ENCODE assay signal across 29 cellular contexts in the genomic region with DNA sequence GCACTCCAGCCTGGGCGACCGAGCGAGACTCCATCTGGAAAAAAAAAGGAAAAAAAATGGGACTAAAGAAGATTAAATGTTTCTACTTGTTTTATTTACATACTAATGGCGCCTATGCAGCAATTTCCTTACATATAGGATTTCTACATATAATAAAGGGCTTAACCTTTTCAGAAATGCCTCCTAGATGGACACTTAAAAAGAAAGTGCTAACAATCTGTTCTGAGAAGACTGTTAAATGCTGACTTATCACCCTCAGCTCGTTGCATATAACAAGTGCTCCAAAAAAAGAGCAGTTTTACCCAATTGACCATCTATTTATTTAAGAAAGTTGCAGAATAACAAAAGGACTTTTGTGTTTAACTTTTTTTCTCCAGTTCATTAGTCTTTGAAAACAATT.
"Had no signal": no experiment of that assay in that cellular context is flagged by ENCODE, and none has a peak within 500 bp of the region (broad histone marks: within the 10 kb centered on the region; RNA-seq: fewer than 3 reads in every experiment).

No MANE protein-coding gene starts in this region.

- H3K9ac ChIP-seq: parathyroid adenoma had no signal

- H3K79me2 ChIP-seq: parathyroid adenoma had no signal

- H3K27ac ChIP-seq: neutrophil, ovary, parathyroid adenoma, psoas muscle, right lobe of liver, sigmoid colon, spleen, suprapubic skin, testis, tibial nerve, upper lobe of left lung, vagina had no signal

- H3K9me3 ChIP-seq: neutrophil, ovary, psoas muscle, right lobe of liver, sigmoid colon, spleen, suprapubic skin, testis, tibial nerve, upper lobe of left lung, vagina had no signal

- H3K4me3 ChIP-seq: ovary, psoas muscle, right lobe of liver, sigmoid colon, smooth muscle cell, spleen, suprapubic skin, testis, tibial nerve, upper lobe of left lung, vagina had no signal

- DNase-seq: naive thymus-derived CD8-positive, alpha-beta T cell; nephron progenitor cell; nucleus accumbens; ovary; posterior cingulate gyrus; psoas muscle; right cardiac atrium; right lobe of liver; sigmoid colon; spleen; stimulated activated CD4-positive, alpha-beta T cell treated with anti-CD3 and anti-CD28 coated beads, Interleukin-12 subunit alpha, Interleukin-12 subunit beta, amount 100 ng/mL, for 4 hours; stimulated activated CD4-positive, alpha-beta T cell treated with anti-CD3 and anti-CD28 coated beads, Interleukin-1b, Interleukin-23, amount 100 ng/mL, for 48 hours; stimulated activated CD4-positive, alpha-beta T cell treated with anti-CD3 and anti-CD28 coated beads, Interleukin-4, amount 100 ng/mL, for 1 hour; stimulated activated CD4-positive, alpha-beta T cell treated with anti-CD3 and anti-CD28 coated beads, Interleukin-4, amount 100 ng/mL, for 4 hours; stimulated activated CD8-positive, alpha-beta memory T cell treated with anti-CD3 and anti-CD28 coated beads, Interleukin-4, amount 100 ng/mL, for 48 hours; stimulated activated naive CD4-positive, alpha-beta T cell; stimulated activated naive CD8-positive, alpha-beta T cell treated with anti-CD3 and anti-CD28 coated beads, Interleukin-15, amount 100 ng/mL, for 72 hours; stimulated activated naive CD8-positive, alpha-beta T cell treated with anti-CD3 and anti-CD28 coated beads, Interleukin-15, Interleukin-2, amounts not matched to agents 100 U/mL and 50 U/mL, for 24 hours; substantia nigra; testis; trophoblast cell; upper lobe of left lung had no signal

- H3K4me1 ChIP-seq: parathyroid adenoma, psoas muscle, right lobe of liver, suprapubic skin, vagina had no signal

- H3K36me3 ChIP-seq: ovary, suprapubic skin had no signal

- FAIRE-seq: urothelium cell line had no signal

- H3K4me2 ChIP-seq: smooth muscle cell had no signal

- H2AFZ ChIP-seq: parathyroid adenoma had no signal

- H3K27me3 ChIP-seq: neutrophil, ovary, right lobe of liver, sigmoid colon, spleen, suprapubic skin, testis, tibial nerve, upper lobe of left lung, vagina had no signal
